Comparison of ENCODE assay signal across 1 cellular context in the genomic region with DNA sequence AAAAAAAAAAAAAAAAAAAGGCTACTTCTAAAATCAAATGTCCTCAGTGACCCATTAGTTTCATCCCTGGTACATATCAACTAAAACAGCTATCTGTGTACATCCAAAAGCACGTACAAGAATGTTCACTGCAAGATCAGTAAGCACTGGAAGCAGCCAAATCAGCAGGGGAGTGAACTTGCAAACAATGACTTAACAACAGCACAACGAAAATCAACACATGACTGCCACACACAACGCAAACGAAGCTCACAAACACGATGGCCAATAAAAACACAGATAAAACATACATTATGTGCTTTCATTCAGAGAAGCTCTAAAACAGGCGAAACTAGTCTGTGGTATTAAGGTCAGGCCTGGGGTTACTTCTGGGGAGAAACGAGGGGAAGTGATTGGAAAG.
TF ChIP-seq lines count a peak whose summit lies in the region.

No MANE protein-coding gene starts in this region.

TF ChIP-seq in GM12878, 131 proteins besides CTCF, POLR2A, EP300 and RAD21 (continued from another document):
- TF ChIP-seq ELK1 (IDR thresholded peaks at IDR 0.05; ENCODE audit: low read depth, low read length) (no peak), HDGF (IDR thresholded peaks at IDR 0.05) (no peak), MXI1 (IDR thresholded peaks at IDR 0.05; ENCODE audit: low read depth, low read length) (no peak), TCF12 (IDR thresholded peaks at IDR 0.05; ENCODE audit: low read depth, low read length) (no peak), IKZF1 (conservative IDR thresholded peaks at IDR 0.05) (no peak), KLF5 (IDR thresholded peaks at IDR 0.05; ENCODE audit: partially characterized antibody) (no peak), TARDBP (IDR thresholded peaks at IDR 0.05; ENCODE audit: borderline replicate concordance) (no peak), IKZF2 (IDR thresholded peaks at IDR 0.05) (no peak), CHD1 (IDR thresholded peaks at IDR 0.05; ENCODE audit: low read depth, low read length) (no peak), IRF5 (IDR thresholded peaks at IDR 0.05; ENCODE audit: borderline replicate concordance) (no peak), NR2C1 (IDR thresholded peaks at IDR 0.05) (no peak), SREBF1 (IDR thresholded peaks at IDR 0.05; ENCODE audit: low read length) (no peak), WRNIP1 (IDR thresholded peaks at IDR 0.05; ENCODE audit: borderline replicate concordance, low read depth, low read length) (no peak), DPF2 (IDR thresholded peaks at IDR 0.05) (no peak), ZNF687 (IDR thresholded peaks at IDR 0.05) (no peak), ZNF207 (IDR thresholded peaks at IDR 0.05; ENCODE audit: borderline replicate concordance) (no peak), TBL1XR1 (IDR thresholded peaks at IDR 0.05; ENCODE audit: low read depth, low read length) (no peak), POLR2AphosphoS2 (IDR thresholded peaks at IDR 0.05; ENCODE audit: low read depth, low read length) (no peak)
